9 cellular contexts compared by ENCODE assay signal in genomic region chr17:38672788-38673713, GRCh38. TPM values are rescaled to one million over a fixed set of nuclear protein-coding genes. Genes with fewer than 3 reads are reported as not detected.
A peak's percentile ranks its signal among the peaks of the same experiment; 100 is the strongest.
DNase-seq lines count a peak whose midpoint lies in the region; FAIRE-seq and TF ChIP-seq lines count a peak whose summit lies in the region.
"Had no signal": no experiment of that assay in that cellular context is flagged by ENCODE, and none has a peak within 500 bp of the region (broad histone marks: within the 10 kb centered on the region; RNA-seq: fewer than 3 reads in every experiment).

No MANE protein-coding gene starts in this region.

- H3K4me2 ChIP-seq in DOHH2 (ENCODE audit: low read length) (peak overlapping the region; percentile 79), OCI-LY7 (ENCODE audit: low read length) (peak overlapping the region; percentile 94), parathyroid adenoma (ENCODE audit: low read length) (peak overlapping the region; percentile 64)

- POLR2A ChIA-PET in OCI-LY7 (lab: Charles Lee) = no interaction called here

- H3K27ac ChIP-seq in DOHH2 (ENCODE audit: low read depth, low read length) (no peak overlapping the region), OCI-LY7 (ENCODE audit: low read depth, low read length, poor library complexity, severe bottlenecking) (no peak overlapping the region), ectodermal cell (ENCODE audit: insufficient read depth, low read depth, low read length, poor library complexity, severe bottlenecking) (peak overlapping the region; percentile 13), parathyroid adenoma (no peak overlapping the region)

- H4K20me1 ChIP-seq in DOHH2 (ENCODE audit: control insufficient read depth, insufficient read depth, low read depth, low read length) (peaks cover 12% of the 10 kb centered on the region), OCI-LY7 (ENCODE audit: insufficient read depth, low read length) (no peaks in the 10 kb centered on the region)

- H3K4me3 ChIP-seq in DOHH2 (ENCODE audit: low read length) = peak overlapping the region; percentile 82
- peak overlapping the region; percentile 83 for H3K4me3 ChIP-seq in OCI-LY7 (ENCODE audit: low read depth, low read length, poor library complexity, severe bottlenecking)
- H3K4me3 ChIP-seq in ectodermal cell (ENCODE audit: insufficient read depth, low read depth, low read length) = peak overlapping the region; percentile 82
- H3K4me3 ChIP-seq in parathyroid adenoma (ENCODE audit: low read depth, low read length) = peak overlapping the region; percentile 69
- H3K4me3 ChIP-seq: lung had no signal

- BruUV-seq in OCI-LY7 (replicated peaks; lab: Mats Ljungman, UMichigan) = no TSS peak

- 0% methylated on average over 40 to 47 of the region's 47 CpGs for WGBS in ectodermal cell, 2 experiments

- DNase-seq in OCI-LY7 (ENCODE audit: low spot score) (no peak), H4 (ENCODE audit: low spot score) (no peak), urothelium cell line (ENCODE audit: low spot score) (no peak), T1000 (lab: John Stamatoyannopoulos, UW) (no peak), anterior cingulate cortex (lab: John Stamatoyannopoulos, UW) (no peak)

- H3K79me2 ChIP-seq in DOHH2 (ENCODE audit: control insufficient read depth, low read length) = peaks cover 27% of the 10 kb centered on the region
- H3K79me2 ChIP-seq in OCI-LY7 (ENCODE audit: insufficient read depth, low read depth, low read length) = no peaks in the 10 kb centered on the region
- no peaks in the 10 kb centered on the region for H3K79me2 ChIP-seq in parathyroid adenoma

- H3F3A ChIP-seq in DOHH2 (ENCODE audit: control insufficient read depth, insufficient read depth) = peaks cover 9% of the 10 kb centered on the region

- TF ChIP-seq CTCF in DOHH2 (IDR thresholded peaks at IDR 0.05; ENCODE audit: low read depth, low read length, poor library complexity, severe bottlenecking) = no peak
- no peak for TF ChIP-seq CTCF in OCI-LY7 (conservative IDR thresholded peaks at IDR 0.05; ENCODE audit: low read length)
- no peak for TF ChIP-seq CTCF in parathyroid adenoma (IDR thresholded peaks at IDR 0.05)

- no peak for FAIRE-seq in urothelium cell line (lab: Jason Lieb, UNC)

- H3K27me3 ChIP-seq in DOHH2 (ENCODE audit: control insufficient read depth, low read length) (peaks cover 23% of the 10 kb centered on the region), ectodermal cell (ENCODE audit: control insufficient read depth, insufficient read depth, low read length, poor library complexity, severe bottlenecking) (peaks cover 62% of the 10 kb centered on the region), parathyroid adenoma (ENCODE audit: control insufficient read depth, insufficient read depth, low read length) (no peaks in the 10 kb centered on the region)

- H3K4me1 ChIP-seq in DOHH2 (ENCODE audit: control insufficient read depth, low read length) = peaks cover 47% of the 10 kb centered on the region
- peaks cover 37% of the 10 kb centered on the region for H3K4me1 ChIP-seq in OCI-LY7 (ENCODE audit: insufficient read depth, low read length, poor library complexity, severe bottlenecking)
- peaks cover 30% of the 10 kb centered on the region for H3K4me1 ChIP-seq in ectodermal cell (ENCODE audit: control insufficient read depth, insufficient read depth, low read length)
- no peaks in the 10 kb centered on the region for H3K4me1 ChIP-seq in parathyroid adenoma

- intact Hi-C loops in OCI-LY7 (cut with micrococcal nuclease; ENCODE audit: unreplicated experiment) = no loop called here

- no peak overlapping the region for H2AFZ ChIP-seq in OCI-LY7 (ENCODE audit: low read length)
- peak overlapping the region; percentile 91 for H2AFZ ChIP-seq in parathyroid adenoma

- H3K9me2 ChIP-seq in DOHH2 (replicated peaks; ENCODE audit: control insufficient read depth, low read length) (no peaks in the 10 kb centered on the region), OCI-LY7 (ENCODE audit: insufficient read depth, low read length) (no peaks in the 10 kb centered on the region)

- CTCF ChIA-PET in OCI-LY7 (lab: Charles Lee; ENCODE audit: unreplicated experiment) = no interaction called here

- no peak overlapping the region for H3K9ac ChIP-seq in parathyroid adenoma

- H3K36me3 ChIP-seq in DOHH2 (ENCODE audit: control insufficient read depth, low read length) = peaks cover 6% of the 10 kb centered on the region; the same call in 1 of the 2 replicates
- no peaks in the 10 kb centered on the region for H3K36me3 ChIP-seq in OCI-LY7 (ENCODE audit: insufficient read depth, low read length)
- no peaks in the 10 kb centered on the region for H3K36me3 ChIP-seq in ectodermal cell (ENCODE audit: control insufficient read depth, insufficient read depth, low read length)
- H3K36me3 ChIP-seq in parathyroid adenoma (ENCODE audit: control insufficient read depth, insufficient read depth, low read length) = no peaks in the 10 kb centered on the region

- H3K9me3 ChIP-seq in DOHH2 (ENCODE audit: control insufficient read depth, insufficient read depth, low read length) (no peaks in the 10 kb centered on the region), OCI-LY7 (ENCODE audit: low read length) (no peaks in the 10 kb centered on the region), ectodermal cell (ENCODE audit: control insufficient read depth, low read length) (no peaks in the 10 kb centered on the region), parathyroid adenoma (ENCODE audit: control insufficient read depth, low read length) (no peaks in the 10 kb centered on the region)

RNA-seq across cellular contexts. Expression of gene EPOP, which starts 1.7 kb away (rescaled TPM):
- 8.3 and 11.8 TPM in 2 replicates for total RNA-seq in OCI-LY7 (2014; rRNA removed; shearing (Covaris generic))
- total RNA-seq in OCI-LY7 (2022) = 21.7 and 27.2 TPM in 2 replicates
- polyA plus RNA-seq in ectodermal cell (2013, experiment 1 of 4) = 32.9 TPM
- polyA plus RNA-seq in ectodermal cell (2013, experiment 2 of 4) = 31.6 TPM
- polyA plus RNA-seq in ectodermal cell (2013, experiment 3 of 4) = 25.6 TPM
- polyA plus RNA-seq in ectodermal cell (2013, experiment 4 of 4) = 27.4 TPM
- 3.2 and 3.5 TPM in 2 replicates for total RNA-seq in H4 (2014; rRNA removed; shearing (Covaris generic))

RNA-seq across cellular contexts. Expression of gene MLLT6, which starts 32.0 kb away (rescaled TPM):
- 81.7 and 94.9 TPM in 2 replicates for total RNA-seq in OCI-LY7 (2014; rRNA removed; shearing (Covaris generic))
- total RNA-seq in OCI-LY7 (2022) = 174 and 175 TPM in 2 replicates
- 43.9 TPM for polyA plus RNA-seq in ectodermal cell (2013, experiment 1 of 4)
- polyA plus RNA-seq in ectodermal cell (2013, experiment 2 of 4) = 52.0 TPM
- polyA plus RNA-seq in ectodermal cell (2013, experiment 3 of 4) = 39.9 TPM
- 46.5 TPM for polyA plus RNA-seq in ectodermal cell (2013, experiment 4 of 4)
- total RNA-seq in H4 (2014; rRNA removed; shearing (Covaris generic)) = 7.8 and 13.6 TPM in 2 replicates

RNA-seq across cellular contexts. Expression of gene CISD3, which starts 57.1 kb away (rescaled TPM):
- 11.4 and 13.4 TPM in 2 replicates for total RNA-seq in OCI-LY7 (2014; rRNA removed; shearing (Covaris generic))
- 24.9 and 25.1 TPM in 2 replicates for total RNA-seq in OCI-LY7 (2022)
- 7.1 TPM for polyA plus RNA-seq in ectodermal cell (2013, experiment 1 of 4)
- polyA plus RNA-seq in ectodermal cell (2013, experiment 2 of 4) = 6.5 TPM
- polyA plus RNA-seq in ectodermal cell (2013, experiment 3 of 4) = 5.4 TPM
- 7.1 TPM for polyA plus RNA-seq in ectodermal cell (2013, experiment 4 of 4)
- 2.3 and 6.7 TPM in 2 replicates for total RNA-seq in H4 (2014; rRNA removed; shearing (Covaris generic))
